8 cellular contexts compared by ENCODE assay signal in the genomic region with DNA sequence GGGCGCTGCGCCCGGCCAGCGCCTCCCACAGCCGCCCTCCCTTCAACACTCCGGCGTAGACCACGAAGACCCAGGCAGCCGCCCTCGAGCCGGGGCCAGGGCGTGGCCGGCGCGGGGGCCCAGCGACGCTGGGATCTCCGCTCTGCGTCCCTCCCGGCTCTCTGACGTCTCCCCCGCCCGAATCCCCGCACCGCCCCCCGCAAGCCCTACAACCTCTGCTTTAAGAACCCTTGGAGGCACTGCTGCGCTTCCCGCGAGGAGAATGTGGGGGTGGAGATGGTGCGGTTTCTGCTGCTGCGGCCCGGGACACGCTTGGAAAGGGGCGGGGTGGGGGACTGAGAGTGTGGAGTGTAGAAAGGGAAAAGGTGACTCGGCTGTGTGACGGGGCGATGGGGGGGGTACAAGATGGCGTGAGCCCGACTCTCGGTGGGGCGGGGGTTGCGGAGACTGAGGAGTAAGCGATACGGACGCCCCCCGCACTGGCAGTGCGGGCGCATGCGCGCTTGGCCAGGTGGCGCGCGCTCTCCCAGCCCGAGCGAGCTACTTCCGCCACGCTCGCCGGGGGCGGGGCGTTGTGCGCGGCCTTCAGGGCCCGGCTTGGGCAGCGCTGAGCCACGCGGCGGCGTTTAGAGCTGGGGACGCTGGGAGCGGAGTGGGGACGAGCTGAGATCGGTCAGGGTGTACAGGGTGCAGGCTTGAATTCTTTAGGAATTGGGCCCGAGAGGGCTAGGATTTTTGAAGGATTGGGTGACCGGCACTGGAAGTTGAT. TPM values are rescaled to one million over a fixed set of nuclear protein-coding genes. Genes with fewer than 3 reads are reported as not detected.
DNase-seq lines count a peak whose midpoint lies in the region; ATAC-seq and TF ChIP-seq lines count a peak whose summit lies in the region.

A gene (minus strand): TSS at position 380 of the 769 bp plus-strand sequence.

- peak; percentile 11; the same call in 1 of the 2 replicates for TF ChIP-seq CTCF in OCI-LY1 (IDR thresholded peaks at IDR 0.05; ENCODE audit: low read length)
- no peak for TF ChIP-seq CTCF in epithelial cell of proximal tubule (conservative IDR thresholded peaks at IDR 0.05; ENCODE audit: low read depth, low read length)

- H3K27me3 ChIP-seq in HUES48 (ENCODE audit: control insufficient read depth, insufficient read depth, low read length): no peaks in the 10 kb centered on the region
- H3K27me3 ChIP-seq in OCI-LY1 (ENCODE audit: insufficient read depth, low read length): no peaks in the 10 kb centered on the region
- no peaks in the 10 kb centered on the region for H3K27me3 ChIP-seq in mucosa of rectum (ENCODE audit: control insufficient read depth in 2 of 2, insufficient read depth in 2 of 2, low read length in 2 of 2)

- peak within 1 kb of the TSS; percentile 96 for H3K27ac ChIP-seq in HUES48 (ENCODE audit: low read depth, low read length)
- H3K27ac ChIP-seq in OCI-LY1 (ENCODE audit: low read depth, low read length, poor library complexity, severe bottlenecking): no peak within 1 kb of the TSS
- H3K27ac ChIP-seq in mucosa of rectum (ENCODE audit: low read depth in 2 of 2, low read length in 2 of 2): peak within 1 kb of the TSS; percentile 97

- no peaks in the 10 kb centered on the region for H3F3A ChIP-seq in OCI-LY1 (ENCODE audit: insufficient read depth, low read length)

- H3K9me3 ChIP-seq in HUES48 (ENCODE audit: control insufficient read depth, insufficient read depth, low read length) (no peaks in the 10 kb centered on the region), OCI-LY1 (ENCODE audit: low read length) (no peaks in the 10 kb centered on the region), mucosa of rectum (ENCODE audit: control insufficient read depth in 2 of 2, low read length in 2 of 2) (no peaks in the 10 kb centered on the region)

- no peaks in the 10 kb centered on the region for H3K79me2 ChIP-seq in OCI-LY1 (ENCODE audit: insufficient read depth, low read length)

- H3K4me1 ChIP-seq in HUES48 (ENCODE audit: control insufficient read depth, insufficient read depth, low read length) (peaks cover 7% of the 10 kb centered on the region), OCI-LY1 (ENCODE audit: insufficient read depth, low read length, severe bottlenecking) (peaks cover 17% of the 10 kb centered on the region), mucosa of rectum (ENCODE audit: control insufficient read depth in 2 of 2, insufficient read depth in 2 of 2, low read length in 2 of 2) (no peaks in the 10 kb centered on the region)

- H3K9me2 ChIP-seq in OCI-LY1 (ENCODE audit: low read depth, low read length): no peaks in the 10 kb centered on the region

- H3K9ac ChIP-seq in HUES48 (ENCODE audit: low read depth, low read length) (peak within 1 kb of the TSS; percentile 95), OCI-LY1 (ENCODE audit: low read length) (peak within 1 kb of the TSS; percentile 85), mucosa of rectum (ENCODE audit: low read depth in 1 of 2, low read length in 2 of 2) (peak within 1 kb of the TSS; percentile 77 to 90)

- H3K4me2 ChIP-seq in OCI-LY1 (ENCODE audit: low read length): peak within 1 kb of the TSS; percentile 73

- peak within 1 kb of the TSS; percentile 66 for H2AFZ ChIP-seq in OCI-LY1 (ENCODE audit: low read length)

- H3K36me3 ChIP-seq in HUES48 (ENCODE audit: control insufficient read depth, insufficient read depth, low read length) (no peaks in the 10 kb centered on the region), OCI-LY1 (ENCODE audit: insufficient read depth, low read length) (no peaks in the 10 kb centered on the region), mucosa of rectum (ENCODE audit: control insufficient read depth in 2 of 2, insufficient read depth in 2 of 2, low read length in 2 of 2) (no peaks in the 10 kb centered on the region)

- H4K20me1 ChIP-seq in OCI-LY1 (ENCODE audit: insufficient read depth, low read length): no peaks in the 10 kb centered on the region

- peak within 1 kb of the TSS; percentile 82 for H3K4me3 ChIP-seq in HUES48 (ENCODE audit: low read depth, low read length)
- H3K4me3 ChIP-seq in OCI-LY1 (ENCODE audit: low read depth, low read length, poor library complexity, severe bottlenecking): peak within 1 kb of the TSS; percentile 75
- peak within 1 kb of the TSS; percentile 83 for H3K4me3 ChIP-seq in epithelial cell of proximal tubule (ENCODE audit: low read depth, low read length)
- H3K4me3 ChIP-seq in mucosa of rectum (ENCODE audit: low read length in 2 of 2): peak within 1 kb of the TSS; percentile 72 to 88

- DNase-seq in DMS 273 (lab: John Stamatoyannopoulos, UW; ENCODE audit: unreplicated experiment) (peak; percentile 99), activated T-cell treated with anti-CD3 and anti-CD28 coated beads for 4 hours (peak; percentile 94), epithelial cell of proximal tubule (ENCODE audit: low read depth) (peak; percentile 26)
- peak; percentile 86 to 95 for DNase-seq in stimulated activated CD8-positive, alpha-beta memory T cell treated with anti-CD3 and anti-CD28 coated beads, Interleukin-4, amount 100 ng/mL, for 4 hours (ENCODE audit: low read depth in 2 of 2, low spot score in 1 of 2)

- peak; percentile 87 for ATAC-seq in GM21423 (IDR thresholded peaks at IDR 0.05; ENCODE audit: unreplicated experiment)

RNA-seq across cellular contexts. Expression of the gene that starts here (rescaled TPM):
- total RNA-seq in epithelial cell of proximal tubule: 11.5 and 21.8 TPM in 2 replicates

Comparison
In these comparisons a context has a peak if more than half of its experiments do, and no peak if none do; other contexts are left out.
1. DNase-seq: peak in every context shown above with its lines; median percentile 99 in DMS 273; 94 in activated T-cell treated with anti-CD3 and anti-CD28 coated beads for 4 hours; 90 in stimulated activated CD8-positive, alpha-beta memory T cell treated with anti-CD3 and anti-CD28 coated beads, Interleukin-4, amount 100 ng/mL, for 4 hours; 26 in epithelial cell of proximal tubule.